ENCODE assay signal across 9 cellular contexts in genomic region chr19:17402982-17403855, GRCh38. TPM values are rescaled to one million over a fixed set of nuclear protein-coding genes. Genes with fewer than 3 reads are reported as not detected.
A peak's percentile ranks its signal among the peaks of the same experiment; 100 is the strongest.
DNase-seq lines count a peak whose midpoint lies in the region; ATAC-seq, FAIRE-seq and TF ChIP-seq lines count a peak whose summit lies in the region.
"Had no signal": no experiment of that assay in that cellular context is flagged by ENCODE, and none has a peak within 500 bp of the region (broad histone marks: within the 10 kb centered on the region; RNA-seq: fewer than 3 reads in every experiment).

No MANE protein-coding gene starts in this region.

- H3K27ac Mint-ChIP-seq in brain: peak overlapping the region in 3 of 5 experiments; percentile 40 to 91 (median 89)
- H3K27ac Mint-ChIP-seq in naive thymus-derived CD8-positive, alpha-beta T cell: peak overlapping the region in 9 of 10 donors; percentile 28 to 97 (median 84)

- TF ChIP-seq CTCF in GM10266 (IDR thresholded peaks at IDR 0.05; ENCODE audit: control insufficient read depth, insufficient read depth, low read depth, missing control alignments) (no peak), brain (conservative IDR thresholded peaks at IDR 0.05) (no peak)

- peak overlapping the region; percentile 73 to 82 (median 77) for H3K4me3 Mint-ChIP-seq in brain
- H3K4me3 Mint-ChIP-seq in naive thymus-derived CD8-positive, alpha-beta T cell: peak overlapping the region; percentile 87 to 99 (median 96)

- H3K27ac ChIP-seq in small intestine (ENCODE audit: low read depth in 1 of 2, low read length in 1 of 2): no peak overlapping the region

- H3K27me3 ChIP-seq in small intestine (ENCODE audit: control insufficient read depth in 2 of 2, insufficient read depth in 2 of 2, low read length in 2 of 2): no peaks in the 10 kb centered on the region

- peaks cover 0 to 2% of the 10 kb centered on the region in 2 donors for H3K36me3 ChIP-seq in small intestine (ENCODE audit: control insufficient read depth in 2 of 2, insufficient read depth in 2 of 2, low read length in 2 of 2)

- no peaks in the 10 kb centered on the region for H3K4me1 ChIP-seq in small intestine (ENCODE audit: control insufficient read depth in 2 of 2, insufficient read depth in 1 of 2, low read depth in 1 of 2, low read length in 1 of 2)

- ATAC-seq in naive thymus-derived CD8-positive, alpha-beta T cell: peak; percentile 9 to 40
- ATAC-seq in HG03095 (IDR thresholded peaks at IDR 0.05; ENCODE audit: unreplicated experiment): no peak

- peaks cover 27% of the 10 kb centered on the region for H3K4me1 Mint-ChIP-seq in brain
- H3K4me1 Mint-ChIP-seq in naive thymus-derived CD8-positive, alpha-beta T cell: peaks cover 20 to 39% (median 37%) of the 10 kb centered on the region in 4 donors

- no peaks in the 10 kb centered on the region for H3K36me3 Mint-ChIP-seq in brain
- peaks cover 0 to 27% (median 2%) of the 10 kb centered on the region in 3 donors for H3K36me3 Mint-ChIP-seq in naive thymus-derived CD8-positive, alpha-beta T cell

- 54 to 74% (median 65%) methylated on average over 26 to 35 of the region's 36 CpGs for WGBS in small intestine, 3 donors

- peaks cover 0 to 2% (median 0%) of the 10 kb centered on the region in 5 experiments for H3K9me3 Mint-ChIP-seq in brain
- H3K9me3 Mint-ChIP-seq in naive thymus-derived CD8-positive, alpha-beta T cell: no peaks in the 10 kb centered on the region

- H3K9me3 ChIP-seq in small intestine (ENCODE audit: control insufficient read depth, low read depth): no peaks in the 10 kb centered on the region

- POLR2A ChIA-PET in naive thymus-derived CD8-positive, alpha-beta T cell (lab: Charles Lee): interaction anchor here (0.6 to 1.2 kb wide), 2 partner anchors 12 to 57 kb away, joined by 3 to 4 read pairs; no protein-coding TSS in a partner anchor

- peak overlapping the region in 1 of 2 donors; percentile 14 for H3K4me3 ChIP-seq in small intestine (ENCODE audit: low read depth in 1 of 2, low read length in 2 of 2)

- no peaks in the 10 kb centered on the region for H3K27me3 Mint-ChIP-seq in brain
- no peaks in the 10 kb centered on the region for H3K27me3 Mint-ChIP-seq in naive thymus-derived CD8-positive, alpha-beta T cell

- DNase-seq in GM10266 (ENCODE audit: extremely low spot score): peak; percentile 87
- peak; percentile 56 for DNase-seq in SHP77 treated with DMSO at 0.1 percent for 48 hours (lab: John Stamatoyannopoulos, UW)
- DNase-seq in naive thymus-derived CD8-positive, alpha-beta T cell: peak in 6 of 10 donors; percentile 23 to 55 (median 32)
- DNase-seq in hippocampal formation (lab: John Stamatoyannopoulos, UW): no peak
- no peak for DNase-seq in RCC 7860 (ENCODE audit: low spot score)
- no peak for DNase-seq in small intestine

- FAIRE-seq in RCC 7860 (lab: Jason Lieb, UNC) (no peak), small intestine (lab: Jason Lieb, UNC) (no peak)
- FAIRE-seq: endometrium had no signal

RNA-seq across cellular contexts. Expression of gene BST2, which starts 2.2 kb away (rescaled TPM):
- polyA plus RNA-seq in brain (ENCODE audit: insufficient read depth, low read depth, low replicate concordance) (39.4 TPM), small intestine (100 to 1,000 TPM in 1 of 3 donors, 10 to 100 TPM in 1, 1 to 10 TPM in 1; 4.5 to 128 (median 53.2) TPM)
- total RNA-seq in naive thymus-derived CD8-positive, alpha-beta T cell: 10 to 100 TPM; 41.8 to 45.0 TPM
- 100 to 1,000 TPM; 132 to 178 (median 144) TPM for polyA plus RNA-seq in naive thymus-derived CD8-positive, alpha-beta T cell

RNA-seq across cellular contexts. Expression of gene CCDC194, which starts 9.2 kb away (rescaled TPM):
- polyA plus RNA-seq in brain (ENCODE audit: insufficient read depth, low read depth, low replicate concordance) (not detected), small intestine (under 1 TPM in 1 of 3 donors, not detected in 2; 0.07 TPM)
- total RNA-seq in naive thymus-derived CD8-positive, alpha-beta T cell: 1 to 10 TPM; 2.4 to 3.4 TPM
- not detected for polyA plus RNA-seq in naive thymus-derived CD8-positive, alpha-beta T cell

RNA-seq across cellular contexts. Expression of gene MVB12A, which starts 16.6 kb away (rescaled TPM):
- polyA plus RNA-seq in brain (ENCODE audit: insufficient read depth, low read depth, low replicate concordance) (64.9 TPM), small intestine (100 to 1,000 TPM in 1 of 3 donors, 10 to 100 TPM in 2; 71.3 to 117 (median 84.8) TPM)
- total RNA-seq in naive thymus-derived CD8-positive, alpha-beta T cell: 10 to 100 TPM; 28.1 to 30.0 TPM
- 10 to 100 TPM; 24.3 to 34.6 (median 31.0) TPM for polyA plus RNA-seq in naive thymus-derived CD8-positive, alpha-beta T cell

RNA-seq across cellular contexts. Expression of gene PLVAP, which starts 26.1 kb away (rescaled TPM):
- polyA plus RNA-seq in brain (ENCODE audit: insufficient read depth, low read depth, low replicate concordance): 35.9 TPM
- total RNA-seq in naive thymus-derived CD8-positive, alpha-beta T cell: not detected
- polyA plus RNA-seq in naive thymus-derived CD8-positive, alpha-beta T cell: not detected
- 100 to 1,000 TPM in 1 of 3 donors, 1 to 10 TPM in 2; 2.2 to 115 (median 4.3) TPM for polyA plus RNA-seq in small intestine

RNA-seq across cellular contexts. Expression of gene TMEM221, which starts 45.2 kb away (rescaled TPM):
- polyA plus RNA-seq in brain (ENCODE audit: insufficient read depth, low read depth, low replicate concordance) (1.3 TPM), small intestine (under 1 TPM in 1 of 3 donors, not detected in 2; 0.07 TPM)
- total RNA-seq in naive thymus-derived CD8-positive, alpha-beta T cell: not detected
- under 1 TPM in 1 of 3 donors, not detected in 2; 0.13 TPM for polyA plus RNA-seq in naive thymus-derived CD8-positive, alpha-beta T cell

Comparison
In these comparisons a context has a peak if more than half of its experiments do, and no peak if none do; other contexts are left out.
1. DNase-seq: peak in GM10266 (single experiment), SHP77 treated with DMSO at 0.1 percent for 48 hours (single experiment) and naive thymus-derived CD8-positive, alpha-beta T cell (6 of 10); none in hippocampal formation (0 of 2), RCC 7860 (single experiment) and small intestine (single experiment).